Comparison of ENCODE assay signal across 17 cellular contexts in genomic region chr5:154486427-154486866, GRCh38. TPM values are rescaled to one million over a fixed set of nuclear protein-coding genes. Genes with fewer than 3 reads are reported as not detected.
DNase-seq lines count a peak whose midpoint lies in the region; ATAC-seq, FAIRE-seq and TF ChIP-seq lines count a peak whose summit lies in the region.
"Had no signal": no experiment of that assay in that cellular context is flagged by ENCODE, and none has a peak within 500 bp of the region (broad histone marks: within the 10 kb centered on the region; RNA-seq: fewer than 3 reads in every experiment).

No MANE protein-coding gene starts in this region.

- no peak for DNase-seq in GM12891 (ENCODE audit: insufficient read length, low spot score)
- peak; percentile 75 for DNase-seq in NCI-H1417 treated with DMSO at 0.1 percent for 48 hours (lab: John Stamatoyannopoulos, UW)
- DNase-seq in mesothelial cell of epicardium (ENCODE audit: low spot score in 2 of 2, unreplicated experiment in 2 of 2), result peak in 1 of 2 experiments; percentile 43
- DNase-seq in NCI-H2227 (lab: John Stamatoyannopoulos, UW; ENCODE audit: unreplicated experiment), result no peak
- no peak for DNase-seq in amygdala (lab: John Stamatoyannopoulos, UW)
- no peak for DNase-seq in HT-29 (ENCODE audit: low spot score)
- no peak for DNase-seq in activated naive CD8-positive, alpha-beta T cell treated with anti-CD3 and anti-CD28 coated beads, Interleukin-2, amount 50 U/mL, for 24 hours
- DNase-seq: activated CD4-positive, alpha-beta T cell treated with anti-CD3 and anti-CD28 coated beads, Interleukin-2, amount 50 U/mL, for 48 hours; naive thymus-derived CD8-positive, alpha-beta T cell; PC-9 had no signal

- H3K4me2 ChIP-seq in OCI-LY3 (ENCODE audit: low read length), result peak overlapping the region; percentile 69
- H3K4me2 ChIP-seq: PC-9 had no signal

- no peaks in the 10 kb centered on the region for H3K79me2 ChIP-seq in OCI-LY3 (ENCODE audit: low read length)

- peak; percentile 66 for FAIRE-seq in GM12891 (lab: Jason Lieb, UNC)

- no peaks in the 10 kb centered on the region for H3K9me3 Mint-ChIP-seq in mesothelial cell of epicardium
- H3K9me3 Mint-ChIP-seq in activated naive CD8-positive, alpha-beta T cell treated with anti-CD3 and anti-CD28 coated beads, Interleukin-2, amount 50 U/mL, for 24 hours, result no peaks in the 10 kb centered on the region
- H3K9me3 Mint-ChIP-seq: activated T-helper 17 cell treated with anti-CD3 and anti-CD28 coated beads, Interleukin-2, amount 50 U/mL, for 72 hours; naive thymus-derived CD8-positive, alpha-beta T cell had no signal

- peak overlapping the region; percentile 91 for H3K27ac Mint-ChIP-seq in mesothelial cell of epicardium
- H3K27ac Mint-ChIP-seq in activated naive CD8-positive, alpha-beta T cell treated with anti-CD3 and anti-CD28 coated beads, Interleukin-2, amount 50 U/mL, for 24 hours, result no peak overlapping the region
- H3K27ac Mint-ChIP-seq: activated T-helper 17 cell treated with anti-CD3 and anti-CD28 coated beads, Interleukin-2, amount 50 U/mL, for 72 hours; naive thymus-derived CD8-positive, alpha-beta T cell had no signal

- H3K4me3 Mint-ChIP-seq in mesothelial cell of epicardium, result no peak overlapping the region
- no peak overlapping the region for H3K4me3 Mint-ChIP-seq in activated naive CD8-positive, alpha-beta T cell treated with anti-CD3 and anti-CD28 coated beads, Interleukin-2, amount 50 U/mL, for 24 hours
- H3K4me3 Mint-ChIP-seq: activated T-helper 17 cell treated with anti-CD3 and anti-CD28 coated beads, Interleukin-2, amount 50 U/mL, for 72 hours; naive thymus-derived CD8-positive, alpha-beta T cell had no signal

- no peak for TF ChIP-seq CTCF in OCI-LY3 (IDR thresholded peaks at IDR 0.05; ENCODE audit: low read depth, low read length)
- no peak for TF ChIP-seq CTCF in mesothelial cell of epicardium (IDR thresholded peaks at IDR 0.05; ENCODE audit: unreplicated experiment)

- peaks cover 45% of the 10 kb centered on the region for H3K27me3 Mint-ChIP-seq in mesothelial cell of epicardium (ENCODE audit: low read depth)
- H3K27me3 Mint-ChIP-seq in activated naive CD8-positive, alpha-beta T cell treated with anti-CD3 and anti-CD28 coated beads, Interleukin-2, amount 50 U/mL, for 24 hours, result peaks cover 80% of the 10 kb centered on the region

- peaks cover 70% of the 10 kb centered on the region for H3K4me1 Mint-ChIP-seq in mesothelial cell of epicardium
- peaks cover 29% of the 10 kb centered on the region for H3K4me1 Mint-ChIP-seq in activated naive CD8-positive, alpha-beta T cell treated with anti-CD3 and anti-CD28 coated beads, Interleukin-2, amount 50 U/mL, for 24 hours
- H3K4me1 Mint-ChIP-seq: activated T-helper 17 cell treated with anti-CD3 and anti-CD28 coated beads, Interleukin-2, amount 50 U/mL, for 72 hours had no signal

- H3K9ac ChIP-seq in OCI-LY3 (ENCODE audit: low read length), result peak overlapping the region; percentile 55

- H3K27ac ChIP-seq in OCI-LY3 (ENCODE audit: low read length), result peak overlapping the region; percentile 93
- H3K27ac ChIP-seq: adrenal gland, PC-9 had no signal

- no peaks in the 10 kb centered on the region for H3K36me3 ChIP-seq in OCI-LY3 (replicated peaks; ENCODE audit: low read depth, low read length)
- H3K36me3 ChIP-seq: adrenal gland had no signal

- H3K4me1 ChIP-seq in OCI-LY3 (ENCODE audit: low read length), result peaks cover 54% of the 10 kb centered on the region

- H3K9me3 ChIP-seq in OCI-LY3 (ENCODE audit: insufficient read depth, low read length), result no peaks in the 10 kb centered on the region
- H3K9me3 ChIP-seq: adrenal gland had no signal

- ATAC-seq in activated naive CD8-positive, alpha-beta T cell treated with anti-CD3 and anti-CD28 coated beads, Interleukin-2, amount 50 U/mL, for 24 hours, result no peak
- ATAC-seq: activated T-helper 17 cell treated with anti-CD3 and anti-CD28 coated beads, Interleukin-2, amount 50 U/mL, for 72 hours; naive thymus-derived CD8-positive, alpha-beta T cell had no signal

- H3K27me3 ChIP-seq in OCI-LY3 (ENCODE audit: low read depth, low read length), result no peaks in the 10 kb centered on the region

- no peak overlapping the region for H2AFZ ChIP-seq in OCI-LY3 (ENCODE audit: low read depth, low read length)
- H2AFZ ChIP-seq: PC-9 had no signal

- peak overlapping the region; percentile 50 for H3K4me3 ChIP-seq in OCI-LY3 (ENCODE audit: low read length)
- H3K4me3 ChIP-seq: adrenal gland, PC-9 had no signal

- no peaks in the 10 kb centered on the region for H4K20me1 ChIP-seq in OCI-LY3 (ENCODE audit: insufficient read depth, low read length)

- no peaks in the 10 kb centered on the region for H3K36me3 Mint-ChIP-seq in mesothelial cell of epicardium
- no peaks in the 10 kb centered on the region for H3K36me3 Mint-ChIP-seq in activated naive CD8-positive, alpha-beta T cell treated with anti-CD3 and anti-CD28 coated beads, Interleukin-2, amount 50 U/mL, for 24 hours (ENCODE audit: low read depth)
- H3K36me3 Mint-ChIP-seq: naive thymus-derived CD8-positive, alpha-beta T cell had no signal

- no peak for TF ChIP-seq POLR2A in GM12891 (IDR thresholded peaks at IDR 0.05; ENCODE audit: low read depth, low read length)

TF ChIP-seq in GM12891, 5 proteins besides CTCF, POLR2A, EP300 and RAD21:
- TF ChIP-seq POLR2AphosphoS5 (IDR thresholded peaks at IDR 0.05; ENCODE audit: low read depth, low read length) (no peak), SPI1 (IDR thresholded peaks at IDR 0.05; ENCODE audit: low read depth, low read length) (no peak), PAX5 (IDR thresholded peaks at IDR 0.05; ENCODE audit: insufficient read depth, low read length, severe bottlenecking) (no peak), POU2F2 (IDR thresholded peaks at IDR 0.05; ENCODE audit: low read depth, low read length) (no peak), TAF1 (IDR thresholded peaks at IDR 0.05; ENCODE audit: low read depth, low read length) (no peak)

RNA-seq across cellular contexts. Expression of gene HAND1, which starts 8.4 kb away (rescaled TPM):
- 0.06 TPM for polyA plus RNA-seq in GM12891 (2012; ENCODE audit: low read depth, missing spikeins)
- 16.5 to 19.3 TPM (median 16.9 TPM) in 3 replicates for total RNA-seq in mesothelial cell of epicardium
- total RNA-seq in HT-29 (2014; rRNA removed; shearing (Covaris generic)), result not detected in 2 replicates
- total RNA-seq: activated T-helper 17 cell treated with anti-CD3 and anti-CD28 coated beads, Interleukin-2, amount 50 U/mL, for 72 hours; chondrocyte; liver; naive thymus-derived CD8-positive, alpha-beta T cell; NCI-H460; PC-9; renal cortical epithelial cell had no signal
- polyA plus RNA-seq: liver; naive thymus-derived CD8-positive, alpha-beta T cell had no signal

RNA-seq across cellular contexts. Expression of gene SAP30L, which starts 40.6 kb away (rescaled TPM):
- 16.6 TPM for polyA plus RNA-seq in GM12891 (2012; ENCODE audit: low read depth, missing spikeins)
- total RNA-seq in mesothelial cell of epicardium, result 32.9 to 36.2 TPM (median 34.8 TPM) in 3 replicates
- total RNA-seq in HT-29 (2014; rRNA removed; shearing (Covaris generic)), result 28.1 and 41.0 TPM in 2 replicates

Comparison
In these comparisons a context has a peak if more than half of its experiments do, and no peak if none do; other contexts are left out.
1. RNA of gene HAND1, which starts 8.4 kb away (total RNA-seq): 16.5 to 19.3 TPM in mesothelial cell of epicardium; not detected in HT-29; every median in the first group is over 10 times any median in the second.